ENCODE assay signal across 14 cellular contexts in genomic region chr19:42115219-42115618, GRCh38. TPM values are rescaled to one million over a fixed set of nuclear protein-coding genes. Genes with fewer than 3 reads are reported as not detected.
DNase-seq lines count a peak whose midpoint lies in the region; ATAC-seq, FAIRE-seq and TF ChIP-seq lines count a peak whose summit lies in the region.
"Had no signal": no experiment of that assay in that cellular context is flagged by ENCODE, and none has a peak within 500 bp of the region (broad histone marks: within the 10 kb centered on the region; RNA-seq: fewer than 3 reads in every experiment).

No MANE protein-coding gene starts in this region.

- TF ChIP-seq RAD21 in HepG2 (CRISPR knock-in tag; IDR thresholded peaks at IDR 0.05) = no peak

- H3K4me1 ChIP-seq in HepG2 (ENCODE audit: insufficient read depth, low read length) (no peaks in the 10 kb centered on the region), right lobe of liver (no peaks in the 10 kb centered on the region), RWPE2 (ENCODE audit: insufficient read depth, poor library complexity, severe bottlenecking) (peaks cover 38% of the 10 kb centered on the region), PC-3 (ENCODE audit: insufficient read depth, low read length) (peaks cover 34% of the 10 kb centered on the region)
- H3K4me1 ChIP-seq: adrenal gland, gastrocnemius medialis, psoas muscle had no signal

- no peak overlapping the region for H3K4me3 ChIP-seq in HepG2 (replicated peaks in 1 of 3; ENCODE audit: insufficient read depth in 1 of 3, low read depth in 2 of 3, low read length in 3 of 3)
- no peak overlapping the region for H3K4me3 ChIP-seq in right lobe of liver
- H3K4me3 ChIP-seq in RWPE2 (ENCODE audit: severe bottlenecking) = no peak overlapping the region
- no peak overlapping the region for H3K4me3 ChIP-seq in PC-3 (ENCODE audit: low read length)
- H3K4me3 ChIP-seq: adrenal gland, gastrocnemius medialis, psoas muscle had no signal

- CTCF ChIA-PET in HepG2 (lab: Yijun Ruan, JAX; ENCODE audit: low intra/inter-chr PET ratio, low total read pairs) (no interaction called here), PC-3 (lab: Charles Lee) (no interaction called here)

- ATAC-seq in HepG2 (no peak), right lobe of liver (no peak), RWPE2 (ENCODE audit: low read depth) (no peak), PC-3 (no peak)
- ATAC-seq: gastrocnemius medialis, psoas muscle had no signal

- no TSS peak for BruUV-seq in HepG2 (replicated peaks; lab: Mats Ljungman, UMichigan)
- no TSS peak for BruUV-seq in PC-3 (replicated peaks; lab: Mats Ljungman, UMichigan)

- no peak overlapping the region for H3K9ac ChIP-seq in HepG2 (ENCODE audit: insufficient read depth, low read depth, low read length)
- no peak overlapping the region for H3K9ac ChIP-seq in PC-3 (ENCODE audit: low read length)

- peaks cover 35% of the 10 kb centered on the region for H3K4me1 Mint-ChIP-seq in glutamatergic neuron (ENCODE audit: low read depth, unreplicated experiment)

- TF ChIP-seq POLR2A in HepG2 (IDR thresholded peaks at IDR 0.05; ENCODE audit: insufficient read depth in 1 of 2, low read depth in 2 of 2, low read length in 2 of 2) (no peak), right lobe of liver (IDR thresholded peaks at IDR 0.05) (no peak)

- peaks cover 2 to 3% of the 10 kb centered on the region in 2 experiments; a peak in 4 of 5 replicates for H3K27me3 ChIP-seq in HepG2 (ENCODE audit: control insufficient read depth in 1 of 2, insufficient read depth in 2 of 2, low read length in 2 of 2)
- no peaks in the 10 kb centered on the region for H3K27me3 ChIP-seq in right lobe of liver
- no peaks in the 10 kb centered on the region for H3K27me3 ChIP-seq in RWPE2 (ENCODE audit: insufficient read depth, poor library complexity, severe bottlenecking)
- no peaks in the 10 kb centered on the region for H3K27me3 ChIP-seq in PC-3 (ENCODE audit: low read length)
- H3K27me3 ChIP-seq: adrenal gland, gastrocnemius medialis had no signal

- H2AFZ ChIP-seq in HepG2 (ENCODE audit: low read length) = no peak overlapping the region
- no peak overlapping the region for H2AFZ ChIP-seq in PC-3 (ENCODE audit: low read length)

- H3K9me3 ChIP-seq in HepG2 (ENCODE audit: low read length) (no peaks in the 10 kb centered on the region), right lobe of liver (no peaks in the 10 kb centered on the region), RWPE2 (ENCODE audit: severe bottlenecking) (no peaks in the 10 kb centered on the region), PC-3 (ENCODE audit: low read length) (no peaks in the 10 kb centered on the region)
- H3K9me3 ChIP-seq: adrenal gland, gastrocnemius medialis, psoas muscle had no signal

- H3K9me3 Mint-ChIP-seq in glutamatergic neuron (ENCODE audit: unreplicated experiment) = peaks cover 2% of the 10 kb centered on the region

- intact Hi-C loops in HepG2 (cut with micrococcal nuclease; ENCODE audit: unreplicated experiment) = no loop called here
- intact Hi-C loops in right lobe of liver (cut with DNase I) = no loop called here
- intact Hi-C loops in PC-3 (cut with micrococcal nuclease) = no loop called here

- TF ChIP-seq EP300 in HepG2 (IDR thresholded peaks at IDR 0.05; ENCODE audit: low read depth in 2 of 2, low read length in 2 of 2) (no peak), HepG2 (CRISPR knock-in tag; IDR thresholded peaks at IDR 0.05; ENCODE audit: borderline replicate concordance) (no peak)

- H4K20me1 ChIP-seq in HepG2 (ENCODE audit: insufficient read depth, low read length) = no peaks in the 10 kb centered on the region
- no peaks in the 10 kb centered on the region for H4K20me1 ChIP-seq in PC-3 (ENCODE audit: low read length)

- TF ChIP-seq CTCF in HepG2 (CRISPR knock-in tag; IDR thresholded peaks at IDR 0.05) (no peak), right lobe of liver (IDR thresholded peaks at IDR 0.05) (no peak), RWPE2 (IDR thresholded peaks at IDR 0.05; ENCODE audit: poor library complexity, severe bottlenecking) (no peak), glutamatergic neuron (IDR thresholded peaks at IDR 0.05; ENCODE audit: partially characterized antibody, unreplicated experiment) (no peak), PC-3 (conservative IDR thresholded peaks at IDR 0.05; ENCODE audit: low read depth, low read length) (no peak)

- no peak for DNase-seq in HepG2 (ENCODE audit: low spot score)
- no peak for DNase-seq in right lobe of liver
- DNase-seq in RWPE2 (ENCODE audit: low spot score) = no peak
- DNase-seq in fibroblast of peridontal ligament (ENCODE audit: extremely low read depth) = peak; percentile 43
- no peak for DNase-seq in urothelium cell line (ENCODE audit: low spot score)
- DNase-seq in glutamatergic neuron = no peak
- no peak for DNase-seq in activated gamma-delta T cell treated with Interleukin-2 at 50 U/mL for 16 hours
- DNase-seq in PC-3 = no peak
- DNase-seq: activated CD8-positive, alpha-beta memory T cell treated with anti-CD3 and anti-CD28 coated beads, Interleukin-2, amount 50 U/mL, for 4 hours; adrenal gland; gastrocnemius medialis; NCI-H1694 treated with DMSO at 0.1 percent for 48 hours had no signal

- peaks cover 13% of the 10 kb centered on the region for H3K27me3 Mint-ChIP-seq in glutamatergic neuron (ENCODE audit: unreplicated experiment)

- POLR2A ChIA-PET in HepG2 (lab: Yijun Ruan, JAX) (no interaction called here), PC-3 (lab: Charles Lee; ENCODE audit: unreplicated experiment) (interaction anchor here (0.6 kb wide), 1 partner anchor 8 kb away, joined by 4 read pairs; no protein-coding TSS in a partner anchor)

- no peaks in the 10 kb centered on the region for H3K36me3 Mint-ChIP-seq in glutamatergic neuron (ENCODE audit: unreplicated experiment)

- FAIRE-seq in HepG2 (lab: Jason Lieb, UNC) (no peak), urothelium cell line (lab: Jason Lieb, UNC) (peak; percentile 9)

- H3K27ac ChIP-seq in HepG2 (ENCODE audit: extremely low read length, insufficient read depth, low read length) (no peak overlapping the region), right lobe of liver (no peak overlapping the region), RWPE2 (ENCODE audit: poor library complexity, severe bottlenecking) (peak overlapping the region; percentile 96), PC-3 (ENCODE audit: low read length) (no peak overlapping the region)
- H3K27ac ChIP-seq: adrenal gland, gastrocnemius medialis, psoas muscle had no signal

- no peaks in the 10 kb centered on the region for H3F3A ChIP-seq in PC-3 (ENCODE audit: low read length, unreplicated experiment)

- no peaks in the 10 kb centered on the region for H3K9me2 ChIP-seq in PC-3 (replicated peaks; ENCODE audit: low read length)

- WGBS in HepG2 (ENCODE audit: low lambda C conversion rate) = 8% methylated on average over 4 of the region's 4 CpGs
- 44% methylated on average over 4 of the region's 4 CpGs for WGBS in right lobe of liver (ENCODE audit: insufficient coverage, low coverage, low lambda C conversion rate, missing lambda C conversion rate)

- no peaks in the 10 kb centered on the region for H3K36me3 ChIP-seq in HepG2 (replicated peaks in 1 of 2; ENCODE audit: control insufficient read depth in 1 of 2, insufficient read depth in 2 of 2, low read length in 2 of 2)
- H3K36me3 ChIP-seq in right lobe of liver = no peaks in the 10 kb centered on the region
- no peaks in the 10 kb centered on the region for H3K36me3 ChIP-seq in RWPE2 (ENCODE audit: low read depth)
- H3K36me3 ChIP-seq in PC-3 (ENCODE audit: low read depth, low read length) = no peaks in the 10 kb centered on the region
- H3K36me3 ChIP-seq: adrenal gland, gastrocnemius medialis had no signal

- in situ Hi-C loops in HepG2 (cut with HindIII; ENCODE audit: extremely low pct_ligation_motif_present, low pct_unique_long_range_greater_than_20kb) = no loop called here

- no peak overlapping the region for H3K4me3 Mint-ChIP-seq in glutamatergic neuron (ENCODE audit: unreplicated experiment)

- H3K79me2 ChIP-seq in HepG2 (ENCODE audit: insufficient read depth, low read length) = no peaks in the 10 kb centered on the region
- H3K79me2 ChIP-seq in PC-3 (ENCODE audit: low read length) = no peaks in the 10 kb centered on the region

- no peak overlapping the region for H3K27ac Mint-ChIP-seq in glutamatergic neuron (ENCODE audit: unreplicated experiment)

- H3K4me2 ChIP-seq in HepG2 (ENCODE audit: low read depth, low read length) (no peak overlapping the region), PC-3 (ENCODE audit: low read length) (no peak overlapping the region)

RNA-seq across cellular contexts. Expression of gene POU2F2, which starts 17.0 kb away (rescaled TPM):
- total RNA-seq in HepG2 (2016; rRNA removed; fragmentation: Illumina TruSeq; extraction: Trizol) = 0.03 and 0.09 TPM in 2 replicates
- total RNA-seq in HepG2 (2016; cell fraction: cytosol; rRNA removed; fragmentation: Illumina TruSeq; extraction: Trizol; ENCODE audit: low read depth) = not detected in 2 replicates
- 0.10 and 0.28 TPM in 2 replicates for total RNA-seq in HepG2 (2016; cell fraction: insoluble cytoplasmic fraction; rRNA removed; fragmentation: Illumina TruSeq; extraction: Trizol)
- 0.06 TPM in 1 of 2 replicates, not detected in the other for total RNA-seq in HepG2 (2016; cell fraction: membrane; rRNA removed; fragmentation: Illumina TruSeq; extraction: Trizol)
- total RNA-seq in HepG2 (2016; cell fraction: nucleus; rRNA removed; fragmentation: Illumina TruSeq; extraction: Trizol) = 0.22 TPM in 1 of 2 replicates, not detected in the other
- 0.17 and 0.25 TPM in 2 replicates for polyA plus RNA-seq in HepG2 (2011; rRNA removed)
- 0.09 and 0.19 TPM in 2 replicates for polyA plus RNA-seq in HepG2 (2011; cell fraction: cytosol; rRNA removed)
- 1.3 TPM in 2 replicates for polyA plus RNA-seq in HepG2 (2011; cell fraction: nucleus; rRNA removed)
- 0.19 and 0.59 TPM in 2 replicates for polyA plus RNA-seq in HepG2 (2012)
- polyA plus RNA-seq in HepG2 (2016; cell fraction: cytosol; fragmentation: Illumina TruSeq; extraction: Trizol; ENCODE audit: low read depth) = not detected in 2 replicates
- polyA plus RNA-seq in HepG2 (2016; cell fraction: insoluble cytoplasmic fraction; fragmentation: Illumina TruSeq; extraction: Trizol; ENCODE audit: low read depth) = 0.19 and 0.27 TPM in 2 replicates
- polyA plus RNA-seq in HepG2 (2016; cell fraction: membrane; fragmentation: Illumina TruSeq; extraction: Trizol; ENCODE audit: low read depth) = not detected in 2 replicates
- 0.47 and 1.5 TPM in 2 replicates for polyA plus RNA-seq in HepG2 (2016; cell fraction: nucleus; fragmentation: Illumina TruSeq; extraction: Trizol; ENCODE audit: insufficient read depth, low read depth)
- 0.14 and 0.24 TPM in 2 replicates for polyA minus RNA-seq in HepG2 (2011; rRNA and poly(A)+ RNA removed; ENCODE audit: low replicate concordance)
- polyA minus RNA-seq in HepG2 (2011; cell fraction: cytosol; rRNA and poly(A)+ RNA removed) = not detected in 2 replicates
- 0.64 and 0.87 TPM in 2 replicates for polyA minus RNA-seq in HepG2 (2011; cell fraction: nucleus; rRNA and poly(A)+ RNA removed)
- total RNA-seq in right lobe of liver = 1 to 10 TPM in 3 of 6 experiments, under 1 TPM in 3; 0.18 to 3.0 (median 1.00) TPM
- total RNA-seq in glutamatergic neuron (ENCODE audit: unreplicated experiment) = 53.4 TPM
- 1.4 and 2.4 TPM in 2 replicates for total RNA-seq in PC-3 (2014; rRNA removed)

RNA-seq across cellular contexts. Expression of gene ZNF574, which starts 39.3 kb away (rescaled TPM):
- 7.9 and 8.2 TPM in 2 replicates for total RNA-seq in HepG2 (2016; rRNA removed; fragmentation: Illumina TruSeq; extraction: Trizol)
- 2.3 and 2.4 TPM in 2 replicates for total RNA-seq in HepG2 (2016; cell fraction: cytosol; rRNA removed; fragmentation: Illumina TruSeq; extraction: Trizol; ENCODE audit: low read depth)
- 7.7 and 8.2 TPM in 2 replicates for total RNA-seq in HepG2 (2016; cell fraction: insoluble cytoplasmic fraction; rRNA removed; fragmentation: Illumina TruSeq; extraction: Trizol)
- total RNA-seq in HepG2 (2016; cell fraction: membrane; rRNA removed; fragmentation: Illumina TruSeq; extraction: Trizol) = 5.2 and 5.9 TPM in 2 replicates
- 4.3 and 4.9 TPM in 2 replicates for total RNA-seq in HepG2 (2016; cell fraction: nucleus; rRNA removed; fragmentation: Illumina TruSeq; extraction: Trizol)
- polyA plus RNA-seq in HepG2 (2011; rRNA removed) = 7.7 and 9.5 TPM in 2 replicates
- polyA plus RNA-seq in HepG2 (2011; cell fraction: cytosol; rRNA removed) = 6.7 and 9.5 TPM in 2 replicates
- 9.5 and 11.0 TPM in 2 replicates for polyA plus RNA-seq in HepG2 (2011; cell fraction: nucleus; rRNA removed)
- polyA plus RNA-seq in HepG2 (2012) = 4.3 and 4.4 TPM in 2 replicates
- polyA plus RNA-seq in HepG2 (2016; cell fraction: cytosol; fragmentation: Illumina TruSeq; extraction: Trizol; ENCODE audit: low read depth) = 0.51 and 0.69 TPM in 2 replicates
- 6.5 and 7.9 TPM in 2 replicates for polyA plus RNA-seq in HepG2 (2016; cell fraction: insoluble cytoplasmic fraction; fragmentation: Illumina TruSeq; extraction: Trizol; ENCODE audit: low read depth)
- polyA plus RNA-seq in HepG2 (2016; cell fraction: membrane; fragmentation: Illumina TruSeq; extraction: Trizol; ENCODE audit: low read depth) = 1.4 TPM in 2 replicates
- 6.0 and 6.3 TPM in 2 replicates for polyA plus RNA-seq in HepG2 (2016; cell fraction: nucleus; fragmentation: Illumina TruSeq; extraction: Trizol; ENCODE audit: insufficient read depth, low read depth)
- 24.3 and 39.3 TPM in 2 replicates for polyA minus RNA-seq in HepG2 (2011; rRNA and poly(A)+ RNA removed; ENCODE audit: low replicate concordance)
- polyA minus RNA-seq in HepG2 (2011; cell fraction: cytosol; rRNA and poly(A)+ RNA removed) = 12.1 and 12.4 TPM in 2 replicates
- 5.8 and 6.5 TPM in 2 replicates for polyA minus RNA-seq in HepG2 (2011; cell fraction: nucleus; rRNA and poly(A)+ RNA removed)
- total RNA-seq in right lobe of liver = 1 to 10 TPM; 4.3 to 5.8 (median 4.7) TPM
- total RNA-seq in glutamatergic neuron (ENCODE audit: unreplicated experiment) = 24.1 TPM
- total RNA-seq in PC-3 (2014; rRNA removed) = 14.4 and 15.2 TPM in 2 replicates

RNA-seq across cellular contexts. Expression of gene GRIK5, which starts 45.2 kb away (rescaled TPM):
- total RNA-seq in HepG2 (2016; rRNA removed; fragmentation: Illumina TruSeq; extraction: Trizol) (not detected in 2 replicates), right lobe of liver (under 1 TPM in 4 of 6 experiments, not detected in 2; 0.15 to 0.42 (median 0.17) TPM), glutamatergic neuron (ENCODE audit: unreplicated experiment) (79.1 TPM), PC-3 (2014; rRNA removed) (0.12 TPM in 1 of 2 replicates, not detected in the other)
- not detected in 2 replicates for total RNA-seq in HepG2 (2016; cell fraction: cytosol; rRNA removed; fragmentation: Illumina TruSeq; extraction: Trizol; ENCODE audit: low read depth)
- total RNA-seq in HepG2 (2016; cell fraction: insoluble cytoplasmic fraction; rRNA removed; fragmentation: Illumina TruSeq; extraction: Trizol) = not detected in 2 replicates
- total RNA-seq in HepG2 (2016; cell fraction: membrane; rRNA removed; fragmentation: Illumina TruSeq; extraction: Trizol) = not detected in 2 replicates
- total RNA-seq in HepG2 (2016; cell fraction: nucleus; rRNA removed; fragmentation: Illumina TruSeq; extraction: Trizol) = not detected in 2 replicates
- polyA plus RNA-seq in HepG2 (2011; rRNA removed) = 0.05 TPM in 1 of 2 replicates, not detected in the other
- polyA plus RNA-seq in HepG2 (2011; cell fraction: cytosol; rRNA removed) = 0.03 TPM in 1 of 2 replicates, not detected in the other
- 0.10 and 0.14 TPM in 2 replicates for polyA plus RNA-seq in HepG2 (2011; cell fraction: nucleus; rRNA removed)
- polyA plus RNA-seq in HepG2 (2012) = not detected in 2 replicates
- polyA plus RNA-seq in HepG2 (2016; cell fraction: cytosol; fragmentation: Illumina TruSeq; extraction: Trizol; ENCODE audit: low read depth) = not detected in 2 replicates
- polyA plus RNA-seq in HepG2 (2016; cell fraction: insoluble cytoplasmic fraction; fragmentation: Illumina TruSeq; extraction: Trizol; ENCODE audit: low read depth) = not detected in 2 replicates
- not detected in 2 replicates for polyA plus RNA-seq in HepG2 (2016; cell fraction: membrane; fragmentation: Illumina TruSeq; extraction: Trizol; ENCODE audit: low read depth)
- polyA plus RNA-seq in HepG2 (2016; cell fraction: nucleus; fragmentation: Illumina TruSeq; extraction: Trizol; ENCODE audit: insufficient read depth, low read depth) = not detected in 2 replicates
- polyA minus RNA-seq in HepG2 (2011; rRNA and poly(A)+ RNA removed; ENCODE audit: low replicate concordance) = 0.08 and 0.12 TPM in 2 replicates
- polyA minus RNA-seq in HepG2 (2011; cell fraction: cytosol; rRNA and poly(A)+ RNA removed) = not detected in 2 replicates
- not detected in 2 replicates for polyA minus RNA-seq in HepG2 (2011; cell fraction: nucleus; rRNA and poly(A)+ RNA removed)
- total RNA-seq: dermis microvascular lymphatic vessel endothelial cell had no signal

Comparison
In these comparisons a context has a peak if more than half of its experiments do, and no peak if none do; other contexts are left out.
1. RNA of gene POU2F2, which starts 17.0 kb away (total RNA-seq): 53.4 TPM in glutamatergic neuron (single experiment); 1.4 to 2.4 TPM in PC-3, 0.18 to 3.0 TPM in right lobe of liver and 0.03 to 0.28 TPM in HepG2; every median in the first group is over 10 times any median in the second.
2. RNA of gene GRIK5, which starts 45.2 kb away (total RNA-seq): 79.1 TPM in glutamatergic neuron (single experiment); 0.15 to 0.42 TPM in right lobe of liver, not detected in HepG2 and 0.12 TPM in PC-3; every median in the first group is over 10 times any median in the second.